In genomic region chr17:31492206-31492605, GRCh38 we compare ENCODE assay signal across 13 cellular contexts.
A peak's percentile ranks its signal among the peaks of the same experiment; 100 is the strongest.
DNase-seq lines count a peak whose midpoint lies in the region; ATAC-seq and TF ChIP-seq lines count a peak whose summit lies in the region.
"Had no signal": no experiment of that assay in that cellular context is flagged by ENCODE, and none has a peak within 500 bp of the region (broad histone marks: within the 10 kb centered on the region; RNA-seq: fewer than 3 reads in every experiment).

No MANE protein-coding gene starts in this region.

- BruUV-seq in OCI-LY7 (replicated peaks; lab: Mats Ljungman, UMichigan): no TSS peak

- H3K27me3 ChIP-seq in spleen (replicated peaks in 1 of 7) (peaks cover 0 to 18% (median 3%) of the 10 kb centered on the region in 7 donors), upper lobe of right lung (no peaks in the 10 kb centered on the region)

- TF ChIP-seq CTCF in OCI-LY7 (conservative IDR thresholded peaks at IDR 0.05; ENCODE audit: low read length) (no peak), spleen (IDR thresholded peaks at IDR 0.05 in 8 of 11, conservative IDR thresholded peaks at IDR 0.05 in 3 of 11) (no peak), upper lobe of right lung (IDR thresholded peaks at IDR 0.05) (no peak)

- H3K9me2 ChIP-seq in OCI-LY7 (ENCODE audit: insufficient read depth, low read length): no peaks in the 10 kb centered on the region

- peak overlapping the region; percentile 17 for H3K4me3 Mint-ChIP-seq in activated CD4-positive, alpha-beta T cell treated with anti-CD3 and anti-CD28 coated beads for 36 hours
- no peak overlapping the region for H3K4me3 Mint-ChIP-seq in dendritic cell treated with granulocyte-macrophage colony-stimulating factor and Interleukin-4, amounts not matched to agents 40 ng/mL and 50 ng/mL, for 4 days

- ATAC-seq in activated CD4-positive, alpha-beta T cell treated with anti-CD3 and anti-CD28 coated beads for 36 hours: no peak
- ATAC-seq in upper lobe of right lung: no peak
- ATAC-seq: left cardiac atrium, psoas muscle had no signal

- peak overlapping the region; percentile 82 for H3K4me2 ChIP-seq in OCI-LY7 (ENCODE audit: low read length)

- POLR2A ChIA-PET in activated CD4-positive, alpha-beta T cell treated with anti-CD3 and anti-CD28 coated beads for 36 hours (lab: Charles Lee): interaction anchor here (2.6 kb wide), 1 partner anchor 18 kb away, joined by 24 read pairs; no protein-coding TSS in a partner anchor
- POLR2A ChIA-PET in OCI-LY7 (lab: Charles Lee): interaction anchor here (1.3 to 1.6 kb wide), 2 partner anchors 19 to 24 kb away, joined by 3 read pairs; no protein-coding TSS in a partner anchor

- intact Hi-C loops in activated CD4-positive, alpha-beta T cell treated with anti-CD3 and anti-CD28 coated beads for 36 hours (cut with DNase I, micrococcal nuclease): loop anchor here (5.0 kb wide), 4 partner anchors 170 to 1015 kb away; partner anchors contain the start of genes CRLF3 (in 1 of the 2), EVI2A (in 1 of the 2), GOSR1 (in 1 of the 2) and LRRC37B (in 1 of the 2)
- intact Hi-C loops in OCI-LY7 (cut with micrococcal nuclease; ENCODE audit: unreplicated experiment) (no loop called here), spleen (cut with DNase I; ENCODE audit: low total_unique reads) (no loop called here), upper lobe of right lung (cut with DNase I) (no loop called here)
- intact Hi-C loops in dendritic cell treated with granulocyte-macrophage colony-stimulating factor and Interleukin-4, amounts not matched to agents 40 ng/mL and 50 ng/mL, for 4 days (cut with micrococcal nuclease): loop anchor here (2.0 kb wide), 1 partner anchor 41 kb away; no protein-coding TSS in a partner anchor

- no peak overlapping the region for H2AFZ ChIP-seq in OCI-LY7 (ENCODE audit: low read length)

- H3K4me3 ChIP-seq in OCI-LY7 (ENCODE audit: low read depth, low read length, poor library complexity, severe bottlenecking) (no peak overlapping the region), spleen (peak overlapping the region in 1 of 8 donors; percentile 82), upper lobe of right lung (no peak overlapping the region)
- H3K4me3 ChIP-seq: psoas muscle, upper lobe of left lung had no signal

- CTCF ChIA-PET in activated CD4-positive, alpha-beta T cell treated with anti-CD3 and anti-CD28 coated beads for 36 hours (lab: Charles Lee): interaction anchor here (0.6 to 8.6 kb wide), 2 partner anchors 18 to 43 kb away, joined by 3 to 64 read pairs; no protein-coding TSS in a partner anchor
- CTCF ChIA-PET in OCI-LY7 (lab: Charles Lee; ENCODE audit: unreplicated experiment): no interaction called here

- 94 to 97% (median 96%) methylated on average over 5 of the region's 5 CpGs for WGBS in spleen, 5 donors

- no peak for DNase-seq in activated CD4-positive, alpha-beta T cell treated with anti-CD3 and anti-CD28 coated beads for 36 hours
- no peak for DNase-seq in activated CD4-positive, alpha-beta T cell treated with anti-CD3 and anti-CD28 coated beads for 1 hour
- DNase-seq in OCI-LY7 (ENCODE audit: low spot score) (no peak), spleen (no peak), inferior parietal cortex (ENCODE audit: extremely low spot score) (no peak), upper lobe of right lung (no peak)
- DNase-seq in activated effector memory CD4-positive, alpha-beta T cell treated with anti-CD3 and anti-CD28 coated beads, Interleukin-2, amount 50 U/mL, for 16 hours: no peak
- DNase-seq: head of caudate nucleus, left cardiac atrium, MM.1S, upper lobe of left lung had no signal

- peaks cover 7% of the 10 kb centered on the region; the same call in 1 of the 2 replicates for H4K20me1 ChIP-seq in OCI-LY7 (ENCODE audit: insufficient read depth, low read length)

- H3K36me3 Mint-ChIP-seq in activated CD4-positive, alpha-beta T cell treated with anti-CD3 and anti-CD28 coated beads for 36 hours (ENCODE audit: low read depth): peaks cover 4% of the 10 kb centered on the region
- H3K36me3 Mint-ChIP-seq in dendritic cell treated with granulocyte-macrophage colony-stimulating factor and Interleukin-4, amounts not matched to agents 40 ng/mL and 50 ng/mL, for 4 days (ENCODE audit: low read depth): no peaks in the 10 kb centered on the region

- TF ChIP-seq POLR2A in spleen (IDR thresholded peaks at IDR 0.05): no peak

- H3K27ac Mint-ChIP-seq in activated CD4-positive, alpha-beta T cell treated with anti-CD3 and anti-CD28 coated beads for 36 hours: peak overlapping the region; percentile 97
- H3K27ac Mint-ChIP-seq in dendritic cell treated with granulocyte-macrophage colony-stimulating factor and Interleukin-4, amounts not matched to agents 40 ng/mL and 50 ng/mL, for 4 days: peak overlapping the region; percentile 74

- H3K27ac ChIP-seq in OCI-LY7 (ENCODE audit: low read depth, low read length, poor library complexity, severe bottlenecking) (peak overlapping the region; percentile 16), spleen (peak overlapping the region; percentile 71 to 94 (median 91)), upper lobe of right lung (no peak overlapping the region)
- H3K27ac ChIP-seq: psoas muscle had no signal

- H3K79me2 ChIP-seq in OCI-LY7 (ENCODE audit: insufficient read depth, low read depth, low read length): no peaks in the 10 kb centered on the region

- H3K9me3 Mint-ChIP-seq in activated CD4-positive, alpha-beta T cell treated with anti-CD3 and anti-CD28 coated beads for 36 hours (ENCODE audit: low read depth): no peaks in the 10 kb centered on the region
- no peaks in the 10 kb centered on the region for H3K9me3 Mint-ChIP-seq in dendritic cell treated with granulocyte-macrophage colony-stimulating factor and Interleukin-4, amounts not matched to agents 40 ng/mL and 50 ng/mL, for 4 days

- H3K27me3 Mint-ChIP-seq in activated CD4-positive, alpha-beta T cell treated with anti-CD3 and anti-CD28 coated beads for 36 hours: no peaks in the 10 kb centered on the region
- peaks cover 16% of the 10 kb centered on the region for H3K27me3 Mint-ChIP-seq in dendritic cell treated with granulocyte-macrophage colony-stimulating factor and Interleukin-4, amounts not matched to agents 40 ng/mL and 50 ng/mL, for 4 days

- peaks cover 79% of the 10 kb centered on the region for H3K4me1 ChIP-seq in OCI-LY7 (ENCODE audit: insufficient read depth, low read length, poor library complexity, severe bottlenecking)
- peaks cover 69 to 97% (median 94%) of the 10 kb centered on the region in 6 donors for H3K4me1 ChIP-seq in spleen
- peaks cover 42% of the 10 kb centered on the region for H3K4me1 ChIP-seq in upper lobe of right lung

- peaks cover 80% of the 10 kb centered on the region for H3K4me1 Mint-ChIP-seq in activated CD4-positive, alpha-beta T cell treated with anti-CD3 and anti-CD28 coated beads for 36 hours
- H3K4me1 Mint-ChIP-seq in dendritic cell treated with granulocyte-macrophage colony-stimulating factor and Interleukin-4, amounts not matched to agents 40 ng/mL and 50 ng/mL, for 4 days (ENCODE audit: low read depth): peaks cover 83% of the 10 kb centered on the region

- H3K36me3 ChIP-seq in OCI-LY7 (ENCODE audit: insufficient read depth, low read length) (no peaks in the 10 kb centered on the region), spleen (no peaks in the 10 kb centered on the region), upper lobe of right lung (no peaks in the 10 kb centered on the region)
- H3K36me3 ChIP-seq: upper lobe of left lung had no signal

- H3K9me3 ChIP-seq in OCI-LY7 (ENCODE audit: low read length) (no peaks in the 10 kb centered on the region), spleen (no peaks in the 10 kb centered on the region), upper lobe of right lung (no peaks in the 10 kb centered on the region)
- H3K9me3 ChIP-seq: psoas muscle, upper lobe of left lung had no signal

Comparison
In these comparisons a context has a peak if more than half of its experiments do, and no peak if none do; other contexts are left out.
1. intact Hi-C loops: an anchor here in activated CD4-positive, alpha-beta T cell treated with anti-CD3 and anti-CD28 coated beads for 36 hours (5.0 kb wide) and dendritic cell treated with granulocyte-macrophage colony-stimulating factor and Interleukin-4, amounts not matched to agents 40 ng/mL and 50 ng/mL, for 4 days (2.0 kb wide); none called in OCI-LY7, spleen and upper lobe of right lung.